12 cellular contexts compared by ENCODE assay signal in genomic region chr14:90785474-90785873, GRCh38. TPM values are rescaled to one million over a fixed set of nuclear protein-coding genes. Genes with fewer than 3 reads are reported as not detected.
DNase-seq lines count a peak whose midpoint lies in the region; ATAC-seq and TF ChIP-seq lines count a peak whose summit lies in the region.
"Had no signal": no experiment of that assay in that cellular context is flagged by ENCODE, and none has a peak within 500 bp of the region (broad histone marks: within the 10 kb centered on the region; RNA-seq: fewer than 3 reads in every experiment).

No MANE protein-coding gene starts in this region.

- peaks cover 10% of the 10 kb centered on the region for H3K27me3 Mint-ChIP-seq in endothelial cell (ENCODE audit: unreplicated experiment)

- H3K9me3 Mint-ChIP-seq in endothelial cell (ENCODE audit: unreplicated experiment), result no peaks in the 10 kb centered on the region
- H3K9me3 Mint-ChIP-seq: activated T-helper 2 cell treated with anti-CD3 and anti-CD28 coated beads, Interferon-gamma antibody, Interleukin-2, Interleukin-4, amounts not matched to agents 10 μg/mL and 5 μg/mL and 100 μg/mL, durations not matched to agents 14 hours and 24 hours and 36 hours had no signal

- no peak for TF ChIP-seq CTCF in endothelial cell (IDR thresholded peaks at IDR 0.05; ENCODE audit: unreplicated experiment)

- ATAC-seq in GM21737 (IDR thresholded peaks at IDR 0.05; ENCODE audit: unreplicated experiment), result no peak

- DNase-seq in ELF-1 (ENCODE audit: low read depth, low spot score) (peak; percentile 52), NCI-H69 (lab: John Stamatoyannopoulos, UW) (peak; percentile 64), endothelial cell (ENCODE audit: low spot score) (no peak), nucleus accumbens (lab: John Stamatoyannopoulos, UW) (peak in 36 of 56 donors; percentile 9 to 82 (median 40)), T-helper 9 cell (no peak), GOT3 (lab: John Stamatoyannopoulos, UW) (no peak), NCI-H1048 (lab: John Stamatoyannopoulos, UW) (no peak)
- DNase-seq: gastrocnemius medialis; SHP77; stimulated activated naive CD4-positive, alpha-beta T cell treated with Interleukin-2 at 50 U/mL for 16 hours had no signal

- H3K36me3 Mint-ChIP-seq in endothelial cell (ENCODE audit: low read depth, unreplicated experiment), result peaks cover 25% of the 10 kb centered on the region

- H3K4me1 Mint-ChIP-seq in endothelial cell (ENCODE audit: unreplicated experiment), result peaks cover 8% of the 10 kb centered on the region

- H3K27ac Mint-ChIP-seq in endothelial cell (ENCODE audit: unreplicated experiment), result peak overlapping the region; percentile 3
- H3K27ac Mint-ChIP-seq: activated T-helper 2 cell treated with anti-CD3 and anti-CD28 coated beads, Interferon-gamma antibody, Interleukin-2, Interleukin-4, amounts not matched to agents 10 μg/mL and 5 μg/mL and 100 μg/mL, durations not matched to agents 14 hours and 24 hours and 36 hours had no signal

- peak overlapping the region; percentile 24 for H3K4me3 Mint-ChIP-seq in endothelial cell (ENCODE audit: unreplicated experiment)

RNA-seq across cellular contexts. Expression of gene TTC7B, which starts 30.8 kb away (rescaled TPM):
- 93.5 TPM for total RNA-seq in endothelial cell (ENCODE audit: unreplicated experiment)

Comparison
In these comparisons a context has a peak if more than half of its experiments do, and no peak if none do; other contexts are left out.
1. DNase-seq: peak in ELF-1 (single experiment), NCI-H69 (single experiment) and nucleus accumbens (36 of 56); none in endothelial cell (single experiment), T-helper 9 cell (single experiment), GOT3 (single experiment) and NCI-H1048 (single experiment).